ENCODE assay signal across 9 cellular contexts in genomic region chr10:60611291-60611747, GRCh38.
A peak's percentile ranks its signal among the peaks of the same experiment; 100 is the strongest.
DNase-seq lines count a peak whose midpoint lies in the region; ATAC-seq and TF ChIP-seq lines count a peak whose summit lies in the region.
"Had no signal": no experiment of that assay in that cellular context is flagged by ENCODE, and none has a peak within 500 bp of the region (broad histone marks: within the 10 kb centered on the region; RNA-seq: fewer than 3 reads in every experiment).

No MANE protein-coding gene starts in this region.

- H3K4me3 ChIP-seq in RWPE2 (ENCODE audit: severe bottlenecking) (no peak overlapping the region), vagina (no peak overlapping the region)
- H3K4me3 ChIP-seq: body of pancreas had no signal

- H3K27ac ChIP-seq in RWPE2 (ENCODE audit: poor library complexity, severe bottlenecking) (peak overlapping the region; percentile 17), vagina (no peak overlapping the region)
- H3K27ac ChIP-seq: body of pancreas had no signal

- H3K9me3 ChIP-seq in RWPE2 (ENCODE audit: severe bottlenecking) = no peaks in the 10 kb centered on the region
- no peaks in the 10 kb centered on the region for H3K9me3 ChIP-seq in vagina
- H3K9me3 ChIP-seq: body of pancreas had no signal

- H3K4me1 ChIP-seq in RWPE2 (ENCODE audit: insufficient read depth, poor library complexity, severe bottlenecking) (peaks cover 18% of the 10 kb centered on the region), vagina (no peaks in the 10 kb centered on the region)
- H3K4me1 ChIP-seq: body of pancreas had no signal

- TF ChIP-seq POLR2A in vagina (IDR thresholded peaks at IDR 0.05) = no peak

- intact Hi-C loops in vagina (cut with DNase I) = no loop called here

- no peak for TF ChIP-seq CTCF in RWPE2 (IDR thresholded peaks at IDR 0.05; ENCODE audit: poor library complexity, severe bottlenecking)
- no peak for TF ChIP-seq CTCF in vagina (IDR thresholded peaks at IDR 0.05)

- no peaks in the 10 kb centered on the region for H3K36me3 ChIP-seq in RWPE2 (ENCODE audit: low read depth)
- H3K36me3 ChIP-seq in vagina = no peaks in the 10 kb centered on the region

- peak; percentile 43 for DNase-seq in HCEC 1CT
- DNase-seq in RWPE2 (ENCODE audit: low spot score) = peak; percentile 61
- DNase-seq in fibroblast of gingiva (ENCODE audit: low read depth) = peak; percentile 31
- peak in 2 of 3 donors; percentile 12 to 32 for DNase-seq in stimulated activated CD4-positive, alpha-beta T cell treated with anti-CD3 and anti-CD28 coated beads, Interleukin-12 subunit alpha, Interleukin-12 subunit beta, amount 100 ng/mL, for 48 hours (ENCODE audit: low read depth in 2 of 3, low spot score in 1 of 3)
- no peak for DNase-seq in NCI-H1417 treated with DMSO at 0.1 percent for 48 hours (lab: John Stamatoyannopoulos, UW)
- DNase-seq in vagina (ENCODE audit: extremely low spot score in 2 of 2) = no peak
- DNase-seq: body of pancreas had no signal

- no peaks in the 10 kb centered on the region for H3K27me3 ChIP-seq in RWPE2 (ENCODE audit: insufficient read depth, poor library complexity, severe bottlenecking)
- no peaks in the 10 kb centered on the region for H3K27me3 ChIP-seq in vagina
- H3K27me3 ChIP-seq: body of pancreas had no signal

- ATAC-seq in RWPE2 (ENCODE audit: low read depth) (peak; percentile 92), HG03342 (IDR thresholded peaks at IDR 0.05; ENCODE audit: unreplicated experiment) (no peak), HG03139 (IDR thresholded peaks at IDR 0.05; ENCODE audit: unreplicated experiment) (no peak)
- ATAC-seq: body of pancreas had no signal

Comparison
In these comparisons a context has a peak if more than half of its experiments do, and no peak if none do; other contexts are left out.
1. DNase-seq: peak in HCEC 1CT (single experiment), RWPE2 (single experiment), fibroblast of gingiva (single experiment) and stimulated activated CD4-positive, alpha-beta T cell treated with anti-CD3 and anti-CD28 coated beads, Interleukin-12 subunit alpha, Interleukin-12 subunit beta, amount 100 ng/mL, for 48 hours (2 of 3); none in NCI-H1417 treated with DMSO at 0.1 percent for 48 hours (single experiment) and vagina (0 of 2).